ENCODE assay signal across 5 cellular contexts in the genomic region with DNA sequence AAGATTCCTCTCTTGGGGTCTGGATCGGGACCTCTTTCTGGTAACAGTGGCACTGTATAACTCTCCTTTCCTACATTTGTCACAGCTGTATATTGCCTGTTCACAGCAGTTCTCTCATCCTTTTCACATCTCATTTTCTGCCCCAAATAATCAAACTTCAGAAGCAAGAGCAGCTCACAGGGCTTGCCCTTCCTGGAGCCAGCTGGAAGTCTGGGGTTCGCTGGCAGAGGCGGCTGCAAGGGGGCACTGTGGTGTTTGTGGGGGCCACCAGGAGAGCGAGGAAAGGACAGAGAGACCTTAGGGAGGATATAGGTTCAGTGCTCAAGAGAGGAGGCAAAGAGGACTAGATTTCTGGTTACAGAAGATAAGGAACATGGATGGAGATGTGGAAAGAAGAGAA.
"Had no signal": no experiment of that assay in that cellular context is flagged by ENCODE, and none has a peak within 500 bp of the region (broad histone marks: within the 10 kb centered on the region; RNA-seq: fewer than 3 reads in every experiment).

No MANE protein-coding gene starts in this region.

- ATAC-seq: K562 had no signal

- H3K4me3 Mint-ChIP-seq: H9 had no signal

- H2AFZ ChIP-seq: GM23248 had no signal

- DNase-seq: GM23248, H9, HCEC 1CT, IMR-90 had no signal

- H3K27ac ChIP-seq: GM23248 had no signal

- H3K4me3 ChIP-seq: GM23248, K562 had no signal
